In genomic region chr15:89383635-89384604, GRCh38 we compare ENCODE assay signal across 11 cellular contexts. TPM values are rescaled to one million over a fixed set of nuclear protein-coding genes. Genes with fewer than 3 reads are reported as not detected.
A peak's percentile ranks its signal among the peaks of the same experiment; 100 is the strongest.
DNase-seq lines count a peak whose midpoint lies in the region; ATAC-seq and TF ChIP-seq lines count a peak whose summit lies in the region.
"Had no signal": no experiment of that assay in that cellular context is flagged by ENCODE, and none has a peak within 500 bp of the region (broad histone marks: within the 10 kb centered on the region; RNA-seq: fewer than 3 reads in every experiment).

No MANE protein-coding gene starts in this region.

- no peaks in the 10 kb centered on the region for H3K36me3 ChIP-seq in heart left ventricle
- no peaks in the 10 kb centered on the region for H3K36me3 ChIP-seq in CD8-positive, alpha-beta T cell (ENCODE audit: insufficient read depth, low read length)

- peaks cover 19% of the 10 kb centered on the region for H3K27me3 Mint-ChIP-seq in CD8-positive, alpha-beta T cell (ENCODE audit: low read depth)

- H3K9me3 ChIP-seq in heart left ventricle, result no peaks in the 10 kb centered on the region
- no peaks in the 10 kb centered on the region for H3K9me3 ChIP-seq in CD8-positive, alpha-beta T cell (ENCODE audit: low read length)
- H3K9me3 ChIP-seq: A549 had no signal

- TF ChIP-seq CTCF in heart left ventricle (IDR thresholded peaks at IDR 0.05), result no peak
- no peak for TF ChIP-seq CTCF in CD8-positive, alpha-beta T cell (IDR thresholded peaks at IDR 0.05)

- ATAC-seq in heart left ventricle, result no peak
- no peak for ATAC-seq in activated CD4-positive, CD25-positive, alpha-beta regulatory T cell treated with anti-CD3 and anti-CD28 coated beads, Interleukin-2, amount 50 U/mL, for 24 hours
- no peak for ATAC-seq in HG03565 (IDR thresholded peaks at IDR 0.05; ENCODE audit: unreplicated experiment)
- no peak for ATAC-seq in CD8-positive, alpha-beta T cell

- H3K36me3 Mint-ChIP-seq in CD8-positive, alpha-beta T cell, result peaks cover 2% of the 10 kb centered on the region
- H3K36me3 Mint-ChIP-seq: IgD-negative memory B cell had no signal

- intact Hi-C loops in heart left ventricle (cut with DNase I), result no loop called here
- intact Hi-C loops in cardiac septum (cut with DNase I), result no loop called here
- intact Hi-C loops in head of caudate nucleus (cut with DNase I), result no loop called here
- intact Hi-C loops in CD8-positive, alpha-beta T cell (cut with DNase I, micrococcal nuclease), result no loop called here

- no peak overlapping the region for H3K27ac ChIP-seq in heart left ventricle
- no peak overlapping the region for H3K27ac ChIP-seq in CD8-positive, alpha-beta T cell (ENCODE audit: low read depth, low read length)
- H3K27ac ChIP-seq: A549, parathyroid adenoma had no signal

- no peak overlapping the region for H3K27ac Mint-ChIP-seq in CD8-positive, alpha-beta T cell
- H3K27ac Mint-ChIP-seq: IgD-negative memory B cell had no signal

- H3K4me3 ChIP-seq in heart left ventricle, result no peak overlapping the region
- no peak overlapping the region for H3K4me3 ChIP-seq in CD8-positive, alpha-beta T cell (ENCODE audit: low read depth, low read length)
- H3K4me3 ChIP-seq: A549 had no signal

- no peak for TF ChIP-seq POLR2A in heart left ventricle (IDR thresholded peaks at IDR 0.05)

- H3K4me1 ChIP-seq in heart left ventricle, result peaks cover 0 to 7% (median 2%) of the 10 kb centered on the region in 12 donors
- H3K4me1 ChIP-seq in CD8-positive, alpha-beta T cell (ENCODE audit: insufficient read depth, low read length), result peaks cover 4% of the 10 kb centered on the region
- H3K4me1 ChIP-seq: parathyroid adenoma had no signal

- 26 to 33% (median 31%) methylated on average over 10 to 11 of the region's 11 CpGs for WGBS in heart left ventricle, 4 donors

- no peaks in the 10 kb centered on the region for H3K9me3 Mint-ChIP-seq in CD8-positive, alpha-beta T cell
- H3K9me3 Mint-ChIP-seq: IgD-negative memory B cell had no signal

- peak in 4 of 5 donors; percentile 54 to 72 (median 61) for DNase-seq in heart left ventricle
- DNase-seq in cardiac septum (ENCODE audit: low spot score), result no peak
- peak; percentile 79 for DNase-seq in RPMI7951 (ENCODE audit: low read depth)
- peak in 31 of 42 donors; percentile 38 to 82 (median 66) for DNase-seq in head of caudate nucleus
- DNase-seq in mesenteric fat pad (ENCODE audit: low spot score), result no peak
- no peak for DNase-seq in CD8-positive, alpha-beta T cell

- CTCF ChIA-PET in CD8-positive, alpha-beta T cell (lab: Charles Lee), result no interaction called here

- H3K4me1 Mint-ChIP-seq in CD8-positive, alpha-beta T cell (ENCODE audit: low read depth), result no peaks in the 10 kb centered on the region

- POLR2A ChIA-PET in CD8-positive, alpha-beta T cell (lab: Charles Lee), result no interaction called here

- H3K4me3 Mint-ChIP-seq in CD8-positive, alpha-beta T cell, result no peak overlapping the region
- H3K4me3 Mint-ChIP-seq: IgD-negative memory B cell had no signal

- H3K27me3 ChIP-seq in heart left ventricle, result peaks cover 5 to 54% (median 21%) of the 10 kb centered on the region in 9 donors
- no peaks in the 10 kb centered on the region for H3K27me3 ChIP-seq in CD8-positive, alpha-beta T cell (ENCODE audit: insufficient read depth, low read length)

RNA-seq across cellular contexts. Expression of gene POLG, which starts 49.3 kb away (rescaled TPM):
- total RNA-seq in heart left ventricle, result 10 to 100 TPM; 32.1 to 79.8 (median 38.4) TPM
- 10 to 100 TPM; 32.6 to 51.5 TPM for polyA plus RNA-seq in heart left ventricle
- 49.4 TPM for total RNA-seq in cardiac septum
- total RNA-seq in RPMI7951 (2014; rRNA removed; shearing (Covaris generic)), result 47.9 and 51.9 TPM in 2 replicates
- 67.1 TPM for total RNA-seq in mesenteric fat pad
- 100 to 1,000 TPM; 147 to 158 TPM for total RNA-seq in CD8-positive, alpha-beta T cell

Comparison
In these comparisons a context has a peak if more than half of its experiments do, and no peak if none do; other contexts are left out.
1. DNase-seq: peak in heart left ventricle (4 of 5), RPMI7951 (single experiment) and head of caudate nucleus (31 of 42); none in cardiac septum (single experiment), mesenteric fat pad (single experiment) and CD8-positive, alpha-beta T cell (0 of 7).